ENCODE assay signal across 8 cellular contexts in genomic region chr4:157045507-157046127, GRCh38. TPM values are rescaled to one million over a fixed set of nuclear protein-coding genes. Genes with fewer than 3 reads are reported as not detected.
DNase-seq lines count a peak whose midpoint lies in the region; ATAC-seq and TF ChIP-seq lines count a peak whose summit lies in the region.

No MANE protein-coding gene starts in this region.

- TF ChIP-seq CTCF in AG04449 (IDR thresholded peaks at IDR 0.05; ENCODE audit: insufficient read depth, low read length, missing control alignments): peak; percentile 87
- peak; percentile 89 for TF ChIP-seq CTCF in MCF 10A (IDR thresholded peaks at IDR 0.05; ENCODE audit: unreplicated experiment)

- DNase-seq in AG04449 (ENCODE audit: low read depth, low spot score) (peak; percentile 17), NCI-H2171 treated with DMSO at 0.1 percent for 48 hours (lab: John Stamatoyannopoulos, UW) (peak; percentile 22), MCF 10A (ENCODE audit: unreplicated experiment) (peak; percentile 84), left kidney (ENCODE audit: low read depth, low spot score) (peak; percentile 85)
- DNase-seq in stimulated activated CD4-positive, alpha-beta T cell treated with anti-CD3 and anti-CD28 coated beads, Interleukin-4, amount 100 ng/mL, for 1 hour: no peak
- no peak for DNase-seq in activated naive CD4-positive, alpha-beta T cell treated with Interleukin-2 at 50 U/mL for 16 hours

- H3K36me3 Mint-ChIP-seq in MCF 10A (ENCODE audit: insufficient read depth, unreplicated experiment): peaks cover 7% of the 10 kb centered on the region

- no peak overlapping the region for H3K4me3 Mint-ChIP-seq in MCF 10A (ENCODE audit: unreplicated experiment)

- peak overlapping the region; percentile 55 for H3K27ac Mint-ChIP-seq in MCF 10A (ENCODE audit: low read depth, unreplicated experiment)

- H3K9me3 Mint-ChIP-seq in MCF 10A (ENCODE audit: unreplicated experiment): no peaks in the 10 kb centered on the region

- CTCF ChIA-PET in AG04449 (lab: Yijun Ruan, JAX) (interaction anchor here (0.6 to 4.0 kb wide), 54 partner anchors 11 to 932 kb away, joined by 3 to 50 read pairs (median 4); partner anchors contain the start of gene PDGFC), MCF 10A (lab: Yijun Ruan, JAX) (interaction anchor here (0.5 to 2.1 kb wide), 56 partner anchors 11 to 1545 kb away, joined by 3 to 61 read pairs (median 4); partner anchors contain the start of genes GLRB and PDGFC)

- no TSS peak for BruUV-seq in MCF 10A (replicated peaks; lab: Mats Ljungman, UMichigan)

- no peaks in the 10 kb centered on the region for H3K27me3 Mint-ChIP-seq in MCF 10A (ENCODE audit: insufficient read depth, unreplicated experiment)

- intact Hi-C loops in MCF 10A (cut with micrococcal nuclease): loop anchor here (1.0 to 5.0 kb wide), 9 partner anchors 62 to 876 kb away; no protein-coding TSS in a partner anchor

- no peak overlapping the region for H3K4me3 ChIP-seq in AG04449 (ENCODE audit: low read depth, low read length)

- peak; percentile 69 for ATAC-seq in GM18508 (IDR thresholded peaks at IDR 0.05; ENCODE audit: insufficient read depth, unreplicated experiment)
- peak; percentile 52 for ATAC-seq in HG03025 (IDR thresholded peaks at IDR 0.05; ENCODE audit: low FRiP score, unreplicated experiment)

- peaks cover 22% of the 10 kb centered on the region for H3K4me1 Mint-ChIP-seq in MCF 10A (ENCODE audit: insufficient read depth, unreplicated experiment)

- POLR2A ChIA-PET in AG04449 (lab: Yijun Ruan, JAX) (interaction anchor here (1.3 kb wide), 1 partner anchor 75 kb away, joined by 8 read pairs; the partner anchor contains the start of gene PDGFC), MCF 10A (lab: Yijun Ruan, JAX) (interaction anchor here (0.5 to 1.5 kb wide), 9 partner anchors 31 to 571 kb away, joined by 3 to 17 read pairs (median 3); partner anchors contain the start of gene PDGFC)

RNA-seq across cellular contexts. Expression of gene GLRB, which starts 30.3 kb away (rescaled TPM):
- 5.9 and 7.1 TPM in 2 replicates for total RNA-seq in MCF 10A (2022)

Comparison
In these comparisons a context has a peak if more than half of its experiments do, and no peak if none do; other contexts are left out.
1. DNase-seq: peak in AG04449 (single experiment), NCI-H2171 treated with DMSO at 0.1 percent for 48 hours (single experiment), MCF 10A (single experiment) and left kidney (single experiment); none in stimulated activated CD4-positive, alpha-beta T cell treated with anti-CD3 and anti-CD28 coated beads, Interleukin-4, amount 100 ng/mL, for 1 hour (single experiment) and activated naive CD4-positive, alpha-beta T cell treated with Interleukin-2 at 50 U/mL for 16 hours (single experiment).